In genomic region chr10:34655286-34656170, GRCh38 we compare ENCODE assay signal across 8 cellular contexts.
DNase-seq lines count a peak whose midpoint lies in the region; ATAC-seq and TF ChIP-seq lines count a peak whose summit lies in the region.

No MANE protein-coding gene starts in this region.

- H4K8ac ChIP-seq in mesenchymal stem cell (ENCODE audit: low read length): no peak overlapping the region

- peak; percentile 67 for TF ChIP-seq CTCF in colonic mucosa (IDR thresholded peaks at IDR 0.05)

- H3K14ac ChIP-seq in mesenchymal stem cell (ENCODE audit: low read length in 2 of 2): no peak overlapping the region

- intact Hi-C loops in colonic mucosa (cut with DNase I): no loop called here

- H2BK120ac ChIP-seq in mesenchymal stem cell (ENCODE audit: low read depth, low read length): no peak overlapping the region

- no peak for ATAC-seq in GM21737 (IDR thresholded peaks at IDR 0.05; ENCODE audit: unreplicated experiment)

- no peak overlapping the region for H2AK5ac ChIP-seq in mesenchymal stem cell (ENCODE audit: low read length, severe bottlenecking)

- no peak overlapping the region for H4K91ac ChIP-seq in mesenchymal stem cell (ENCODE audit: low read length)

- 50% methylated on average over 2 of the region's 6 CpGs for WGBS in mesenchymal stem cell

- no peak overlapping the region for H2AFZ ChIP-seq in mesenchymal stem cell (ENCODE audit: low read depth, low read length)

- H3K79me1 ChIP-seq in mesenchymal stem cell (replicated peaks; ENCODE audit: low read length, poor library complexity, severe bottlenecking): peaks cover 12% of the 10 kb centered on the region

- DNase-seq in stimulated activated CD4-positive, alpha-beta T cell treated with anti-CD3 and anti-CD28 coated beads, Interleukin-2, amount 100 ng/mL, for 48 hours: peak; percentile 21 to 45
- no peak for DNase-seq in stimulated activated CD4-positive, alpha-beta T cell treated with anti-CD3 and anti-CD28 coated beads, Interleukin-4, amount 100 ng/mL, for 1 hour
- DNase-seq in HT-29 (ENCODE audit: low spot score) (peak; percentile 84), OCI-M2 (lab: John Stamatoyannopoulos, UW; ENCODE audit: unreplicated experiment) (peak; percentile 21), colonic mucosa (peak; percentile 85), mesenchymal stem cell (peak; percentile 78)
- no peak for DNase-seq in activated CD8-positive, alpha-beta memory T cell treated with anti-CD3 and anti-CD28 coated beads, Interleukin-2, amount 50 U/mL, for 48 hours

- H3K4me1 ChIP-seq in colonic mucosa (peaks cover 8% of the 10 kb centered on the region), mesenchymal stem cell (ENCODE audit: control insufficient read depth, insufficient read depth, low read depth, low read length) (peaks cover 8% of the 10 kb centered on the region)

- H3K23ac ChIP-seq in mesenchymal stem cell (ENCODE audit: low read length in 2 of 2): no peak overlapping the region

- no peak overlapping the region for H3K4me2 ChIP-seq in mesenchymal stem cell (ENCODE audit: low read length, poor library complexity, severe bottlenecking)

- no peak overlapping the region for H2BK12ac ChIP-seq in mesenchymal stem cell (ENCODE audit: low read length in 2 of 2)

- H3K27me3 ChIP-seq in colonic mucosa: no peaks in the 10 kb centered on the region
- H3K27me3 ChIP-seq in mesenchymal stem cell (ENCODE audit: control insufficient read depth in 1 of 2, insufficient read depth in 1 of 2, low read length in 2 of 2): no peaks in the 10 kb centered on the region

- H2BK15ac ChIP-seq in mesenchymal stem cell (ENCODE audit: low read depth, poor library complexity, severe bottlenecking): no peak overlapping the region

- H3K9me3 ChIP-seq in colonic mucosa: no peaks in the 10 kb centered on the region
- no peaks in the 10 kb centered on the region for H3K9me3 ChIP-seq in mesenchymal stem cell (ENCODE audit: control insufficient read depth, low read length)

- H3K4me3 ChIP-seq in colonic mucosa (no peak overlapping the region), mesenchymal stem cell (ENCODE audit: insufficient read depth in 1 of 2, low read depth in 1 of 2, low read length in 2 of 2) (no peak overlapping the region)

- no peak overlapping the region for H3K4ac ChIP-seq in mesenchymal stem cell (ENCODE audit: low read depth in 1 of 2, low read length in 2 of 2)

- H3K9ac ChIP-seq in colonic mucosa (ENCODE audit: low read depth in 2 of 2, low read length in 2 of 2) (no peak overlapping the region), mesenchymal stem cell (ENCODE audit: low read length) (peak overlapping the region; percentile 13)

- H3K36me3 ChIP-seq in colonic mucosa (no peaks in the 10 kb centered on the region), mesenchymal stem cell (ENCODE audit: control insufficient read depth in 1 of 2, insufficient read depth in 2 of 2, low read depth in 1 of 2, low read length in 2 of 2) (no peaks in the 10 kb centered on the region)

- H2BK5ac ChIP-seq in mesenchymal stem cell (ENCODE audit: low read depth, low read length, poor library complexity, severe bottlenecking): no peak overlapping the region

- no peak overlapping the region for H3K18ac ChIP-seq in mesenchymal stem cell (ENCODE audit: low read depth in 1 of 2, low read length in 2 of 2)

- no peak overlapping the region for H3K27ac ChIP-seq in colonic mucosa
- H3K27ac ChIP-seq in mesenchymal stem cell (ENCODE audit: low read length, poor library complexity, severe bottlenecking): no peak overlapping the region

Comparison
In these comparisons a context has a peak if more than half of its experiments do, and no peak if none do; other contexts are left out.
1. DNase-seq: peak in stimulated activated CD4-positive, alpha-beta T cell treated with anti-CD3 and anti-CD28 coated beads, Interleukin-2, amount 100 ng/mL, for 48 hours (2 of 2), HT-29 (single experiment), OCI-M2 (single experiment), colonic mucosa (single experiment) and mesenchymal stem cell (single experiment); none in stimulated activated CD4-positive, alpha-beta T cell treated with anti-CD3 and anti-CD28 coated beads, Interleukin-4, amount 100 ng/mL, for 1 hour (single experiment) and activated CD8-positive, alpha-beta memory T cell treated with anti-CD3 and anti-CD28 coated beads, Interleukin-2, amount 50 U/mL, for 48 hours (single experiment).